ENCODE assay signal across 18 cellular contexts in genomic region chr12:109591041-109591440, GRCh38.
"Had no signal": no experiment of that assay in that cellular context is flagged by ENCODE, and none has a peak within 500 bp of the region (broad histone marks: within the 10 kb centered on the region; RNA-seq: fewer than 3 reads in every experiment).

No MANE protein-coding gene starts in this region.

- H2AFZ ChIP-seq: neural progenitor cell had no signal

- H3K36me3 Mint-ChIP-seq: natural killer cell treated with Interleukin-12 subunit alpha and Interleukin-12 subunit beta and Interleukin-15 and Interleukin-18, amount 100 ng/mL, for 72 hours had no signal

- H3K4me3 ChIP-seq: lung, neural progenitor cell, ovary, right lobe of liver, transverse colon, vagina had no signal

- H3K27ac Mint-ChIP-seq: memory B cell; natural killer cell treated with Interleukin-12 subunit alpha and Interleukin-12 subunit beta and Interleukin-15 and Interleukin-18, amount 100 ng/mL, for 72 hours; stimulated activated naive B cell treated with anti-CD40 and anti-IgM and Interleukin-4, amounts not matched to agents 10 μg/mL and 1 μg/mL and 100 μg/mL, for 72 hours; stimulated activated naive CD8-positive, alpha-beta T cell treated with anti-CD3 and anti-CD28 coated beads, Interleukin-15, Interleukin-2, amounts not matched to agents 100 ng/mL and 50 ng/mL, for 24 hours had no signal

- ATAC-seq: left lobe of liver; natural killer cell treated with Interleukin-12 subunit alpha and Interleukin-12 subunit beta and Interleukin-15 and Interleukin-18, amount 100 ng/mL, for 72 hours; right lobe of liver; stimulated activated naive B cell treated with anti-CD40 and anti-IgM and Interleukin-4, amounts not matched to agents 10 μg/mL and 1 μg/mL and 100 μg/mL, for 72 hours had no signal

- H3K9ac ChIP-seq: neural progenitor cell had no signal

- H3K9me3 ChIP-seq: ovary, right lobe of liver, transverse colon, vagina had no signal

- H3K4me2 ChIP-seq: neural progenitor cell had no signal

- DNase-seq: cortex of kidney; effector CD4-positive, alpha-beta T cell; head of caudate nucleus; kidney; ovary; right lobe of liver; small intestine; stimulated activated CD4-positive, alpha-beta T cell treated with anti-CD3 and anti-CD28 coated beads, Interleukin-15, amount 100 ng/mL, for 24 hours; stimulated activated CD4-positive, alpha-beta T cell treated with anti-CD3 and anti-CD28 coated beads, Interleukin-2, amount 100 ng/mL, for 48 hours; stimulated activated naive B cell treated with anti-CD40 and anti-IgM and Interleukin-4, amounts not matched to agents 10 μg/mL and 1 μg/mL and 100 μg/mL, for 72 hours; transverse colon had no signal

- H3K27me3 Mint-ChIP-seq: memory B cell; natural killer cell treated with Interleukin-12 subunit alpha and Interleukin-12 subunit beta and Interleukin-15 and Interleukin-18, amount 100 ng/mL, for 72 hours; stimulated activated naive B cell treated with anti-CD40 and anti-IgM and Interleukin-4, amounts not matched to agents 10 μg/mL and 1 μg/mL and 100 μg/mL, for 72 hours; stimulated activated naive CD8-positive, alpha-beta T cell treated with anti-CD3 and anti-CD28 coated beads, Interleukin-15, Interleukin-2, amounts not matched to agents 100 ng/mL and 50 ng/mL, for 24 hours had no signal

- H3K9me3 Mint-ChIP-seq: memory B cell; natural killer cell treated with Interleukin-12 subunit alpha and Interleukin-12 subunit beta and Interleukin-15 and Interleukin-18, amount 100 ng/mL, for 72 hours; neural progenitor cell; stimulated activated naive B cell treated with anti-CD40 and anti-IgM and Interleukin-4, amounts not matched to agents 10 μg/mL and 1 μg/mL and 100 μg/mL, for 72 hours; stimulated activated naive CD8-positive, alpha-beta T cell treated with anti-CD3 and anti-CD28 coated beads, Interleukin-15, Interleukin-2, amounts not matched to agents 100 ng/mL and 50 ng/mL, for 24 hours had no signal

- H3K27ac ChIP-seq: neural progenitor cell, ovary, right lobe of liver, transverse colon, vagina had no signal

- H3K4me1 ChIP-seq: transverse colon, vagina had no signal

- H3K4me3 Mint-ChIP-seq: memory B cell; natural killer cell treated with Interleukin-12 subunit alpha and Interleukin-12 subunit beta and Interleukin-15 and Interleukin-18, amount 100 ng/mL, for 72 hours; neural progenitor cell; stimulated activated naive B cell treated with anti-CD40 and anti-IgM and Interleukin-4, amounts not matched to agents 10 μg/mL and 1 μg/mL and 100 μg/mL, for 72 hours; stimulated activated naive CD8-positive, alpha-beta T cell treated with anti-CD3 and anti-CD28 coated beads, Interleukin-15, Interleukin-2, amounts not matched to agents 100 ng/mL and 50 ng/mL, for 24 hours had no signal

- H3K27me3 ChIP-seq: neural progenitor cell, ovary, right lobe of liver, transverse colon, vagina had no signal

- H3K36me3 ChIP-seq: neural progenitor cell, ovary had no signal
